In the genomic region with DNA sequence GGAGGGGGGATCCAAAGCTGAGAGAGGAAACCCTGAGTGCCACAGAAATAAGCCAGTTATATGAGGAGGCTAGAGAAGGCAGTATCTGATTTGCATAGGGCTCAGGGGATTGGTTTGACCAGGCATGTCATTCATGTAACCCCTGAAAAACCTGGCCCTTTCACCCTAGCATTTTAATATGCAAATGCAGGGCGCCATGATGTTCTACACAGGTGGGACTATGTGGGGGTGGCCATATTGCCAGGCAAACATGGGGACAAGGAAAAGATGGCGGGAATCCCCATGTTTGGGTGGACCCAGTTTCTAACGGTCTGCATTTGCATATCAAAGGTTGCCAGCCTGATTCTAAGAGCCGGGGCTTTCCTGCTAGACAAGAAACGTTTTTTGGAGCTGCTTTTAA, we compare ENCODE assay signal across 18 cellular contexts. TPM values are rescaled to one million over a fixed set of nuclear protein-coding genes. Genes with fewer than 3 reads are reported as not detected.
DNase-seq lines count a peak whose midpoint lies in the region; ATAC-seq and TF ChIP-seq lines count a peak whose summit lies in the region.
"Had no signal": no experiment of that assay in that cellular context is flagged by ENCODE, and none has a peak within 500 bp of the region (broad histone marks: within the 10 kb centered on the region; RNA-seq: fewer than 3 reads in every experiment).

No MANE protein-coding gene starts in this region.

- DNase-seq in GM10248 (ENCODE audit: extremely low spot score) (peak; percentile 47), GM19240 (ENCODE audit: insufficient read length, low spot score) (peak; percentile 29), islet precursor cell (peak; percentile 7), testis (no peak), HuH-7.5 (ENCODE audit: low spot score) (no peak)
- DNase-seq: activated gamma-delta T cell; Calu3; KG1; NCI-H1417 treated with DMSO at 0.1 percent for 48 hours; sigmoid colon; stimulated activated CD4-positive, alpha-beta T cell treated with anti-CD3 and anti-CD28 coated beads, Interleukin-2, amount 100 ng/mL, for 48 hours had no signal

- POLR2A ChIA-PET in GM10248 (lab: Yijun Ruan, JAX): no interaction called here

- H3K9me3 Mint-ChIP-seq in T-helper 1 cell treated with Interleukin-12 subunit alpha and Interleukin-12 subunit beta and Interleukin-4 antibody, amounts not matched to agents 30 μg/mL and 1 μg/mL, for 36 hours: peaks cover 4% of the 10 kb centered on the region

- H3K27ac Mint-ChIP-seq in T-helper 1 cell treated with Interleukin-12 subunit alpha and Interleukin-12 subunit beta and Interleukin-4 antibody, amounts not matched to agents 30 μg/mL and 1 μg/mL, for 36 hours: peak overlapping the region; percentile 16

- TF ChIP-seq CTCF in GM10248 (IDR thresholded peaks at IDR 0.05; ENCODE audit: control extremely low read depth, extremely low read depth, low read depth, missing control alignments): no peak
- TF ChIP-seq CTCF in testis (IDR thresholded peaks at IDR 0.05): no peak

- WGBS in testis, 2 donors: 75 to 82% methylated on average over 5 of the region's 5 CpGs

- intact Hi-C loops in testis (cut with DNase I; ENCODE audit: low total_unique reads): no loop called here

- H3K27me3 Mint-ChIP-seq in T-helper 1 cell treated with Interleukin-12 subunit alpha and Interleukin-12 subunit beta and Interleukin-4 antibody, amounts not matched to agents 30 μg/mL and 1 μg/mL, for 36 hours (ENCODE audit: low read depth): peaks cover 16% of the 10 kb centered on the region

- no peaks in the 10 kb centered on the region for H3K36me3 Mint-ChIP-seq in T-helper 1 cell treated with Interleukin-12 subunit alpha and Interleukin-12 subunit beta and Interleukin-4 antibody, amounts not matched to agents 30 μg/mL and 1 μg/mL, for 36 hours (ENCODE audit: low read depth)

- no peaks in the 10 kb centered on the region for H3K36me3 ChIP-seq in testis (ENCODE audit: low read depth, missing control alignments)
- H3K36me3 ChIP-seq: sigmoid colon, SJSA1, thoracic aorta had no signal

- H3K4me3 Mint-ChIP-seq in T-helper 1 cell treated with Interleukin-12 subunit alpha and Interleukin-12 subunit beta and Interleukin-4 antibody, amounts not matched to agents 30 μg/mL and 1 μg/mL, for 36 hours: no peak overlapping the region

- CTCF ChIA-PET in GM10248 (lab: Yijun Ruan, JAX): interaction anchor here (1.0 kb wide), 2 partner anchors 13 to 87 kb away, joined by 3 to 4 read pairs; no protein-coding TSS in a partner anchor

- no peaks in the 10 kb centered on the region for H3K4me1 ChIP-seq in testis
- H3K4me1 ChIP-seq: sigmoid colon, SJSA1 had no signal

- no peak overlapping the region for H3K4me3 ChIP-seq in testis
- H3K4me3 ChIP-seq: sigmoid colon, SJSA1, thoracic aorta had no signal

- peaks cover 9% of the 10 kb centered on the region for H3K4me1 Mint-ChIP-seq in T-helper 1 cell treated with Interleukin-12 subunit alpha and Interleukin-12 subunit beta and Interleukin-4 antibody, amounts not matched to agents 30 μg/mL and 1 μg/mL, for 36 hours (ENCODE audit: low read depth)

- H3K27me3 ChIP-seq in testis: no peaks in the 10 kb centered on the region
- H3K27me3 ChIP-seq: sigmoid colon had no signal

- no peak for TF ChIP-seq POLR2A in testis (IDR thresholded peaks at IDR 0.05)

- ATAC-seq in GM21825 (IDR thresholded peaks at IDR 0.05; ENCODE audit: unreplicated experiment): no peak
- no peak for ATAC-seq in GM21528 (IDR thresholded peaks at IDR 0.05; ENCODE audit: low FRiP score, unreplicated experiment)
- ATAC-seq: left lobe of liver had no signal

- no peak overlapping the region for H3K27ac ChIP-seq in testis
- H3K27ac ChIP-seq: sigmoid colon, SJSA1, thoracic aorta had no signal

- no peaks in the 10 kb centered on the region for H3K9me3 ChIP-seq in testis
- H3K9me3 ChIP-seq: sigmoid colon, SJSA1, thoracic aorta had no signal

RNA-seq across cellular contexts. Expression of a gene that starts 27.2 kb away (rescaled TPM):
- total RNA-seq in testis: 1 to 10 TPM; 2.3 to 2.6 TPM
- 4.0 TPM for polyA plus RNA-seq in testis (ENCODE audit: insufficient read depth, low read depth, low replicate concordance)
- total RNA-seq: Calu3, osteocyte had no signal

Comparison
In these comparisons a context has a peak if more than half of its experiments do, and no peak if none do; other contexts are left out.
1. DNase-seq: peak in GM10248 (single experiment), GM19240 (single experiment) and islet precursor cell (single experiment); none in testis (single experiment) and HuH-7.5 (single experiment).